21 cellular contexts compared by ENCODE assay signal in genomic region chr16:72426416-72426815, GRCh38.
"Had no signal": no experiment of that assay in that cellular context is flagged by ENCODE, and none has a peak within 500 bp of the region (broad histone marks: within the 10 kb centered on the region; RNA-seq: fewer than 3 reads in every experiment).

No MANE protein-coding gene starts in this region.

- H3K36me3 Mint-ChIP-seq: stimulated activated effector memory CD8-positive, alpha-beta T cell treated with anti-CD3 and anti-CD28 coated beads, Interleukin-12 subunit alpha, Interleukin-12 subunit beta, amount 100 ng/mL, for 72 hours had no signal

- H3K27ac ChIP-seq: brain microvascular endothelial cell, gastrocnemius medialis, neutrophil, parathyroid adenoma, tibial nerve had no signal

- FAIRE-seq: keratinocyte, TTC549 had no signal

- H3K9me3 ChIP-seq: gastrocnemius medialis had no signal

- H3K27me3 Mint-ChIP-seq: activated CD8-positive, alpha-beta T cell treated with anti-CD3 and anti-CD28 coated beads for 36 hours had no signal

- DNase-seq: activated CD4-positive, alpha-beta T cell treated with anti-CD3 and anti-CD28 coated beads for 4 hours; activated CD8-positive, alpha-beta T cell treated with anti-CD3 and anti-CD28 coated beads for 36 hours; activated gamma-delta T cell; activated T-cell treated with anti-CD3 and anti-CD28 coated beads, Interleukin-2, amount 50 U/mL, for 48 hours; brain microvascular endothelial cell; erythroblast; gastrocnemius medialis; left ventricle myocardium superior; mesenchymal stem cell; natural killer cell; retina; stimulated activated CD4-positive, alpha-beta T cell treated with anti-CD3 and anti-CD28 coated beads, Interleukin-12 subunit alpha, Interleukin-12 subunit beta, amount 100 ng/mL, for 4 hours; stimulated activated CD4-positive, alpha-beta T cell treated with anti-CD3 and anti-CD28 coated beads, Interleukin-2, amount 100 ng/mL, for 24 hours had no signal

- H3K9ac ChIP-seq: parathyroid adenoma had no signal

- H3K27ac Mint-ChIP-seq: activated CD8-positive, alpha-beta T cell treated with anti-CD3 and anti-CD28 coated beads for 36 hours; activated naive CD4-positive, alpha-beta T cell treated with anti-CD3 and anti-CD28 coated beads, Interleukin-2, amount 50 U/mL, for 72 hours; natural killer cell; stimulated activated effector memory CD8-positive, alpha-beta T cell treated with anti-CD3 and anti-CD28 coated beads, Interleukin-12 subunit alpha, Interleukin-12 subunit beta, amount 100 ng/mL, for 72 hours; WTC11 had no signal

- H3K27me3 ChIP-seq: brain microvascular endothelial cell, gastrocnemius medialis, neutrophil, tibial nerve had no signal

- H3K4me3 ChIP-seq: gastrocnemius medialis, tibial nerve had no signal

- H2AFZ ChIP-seq: parathyroid adenoma had no signal

- ATAC-seq: activated CD8-positive, alpha-beta T cell treated with anti-CD3 and anti-CD28 coated beads for 36 hours; activated naive CD4-positive, alpha-beta T cell treated with anti-CD3 and anti-CD28 coated beads, Interleukin-2, amount 50 U/mL, for 72 hours; gastrocnemius medialis; left ventricle myocardium superior; natural killer cell; stimulated activated effector memory CD8-positive, alpha-beta T cell treated with anti-CD3 and anti-CD28 coated beads, Interleukin-12 subunit alpha, Interleukin-12 subunit beta, amount 100 ng/mL, for 72 hours; WTC11 had no signal

- H3K79me2 ChIP-seq: parathyroid adenoma had no signal

- H3K36me3 ChIP-seq: brain microvascular endothelial cell, gastrocnemius medialis, neutrophil, tibial nerve had no signal

- H3K4me1 ChIP-seq: gastrocnemius medialis, parathyroid adenoma, tibial nerve had no signal

- H3K4me3 Mint-ChIP-seq: activated CD8-positive, alpha-beta T cell treated with anti-CD3 and anti-CD28 coated beads for 36 hours; natural killer cell; stimulated activated effector memory CD8-positive, alpha-beta T cell treated with anti-CD3 and anti-CD28 coated beads, Interleukin-12 subunit alpha, Interleukin-12 subunit beta, amount 100 ng/mL, for 72 hours; WTC11 had no signal

- H3K4me1 Mint-ChIP-seq: natural killer cell; stimulated activated effector memory CD8-positive, alpha-beta T cell treated with anti-CD3 and anti-CD28 coated beads, Interleukin-12 subunit alpha, Interleukin-12 subunit beta, amount 100 ng/mL, for 72 hours had no signal
